In the genomic region with DNA sequence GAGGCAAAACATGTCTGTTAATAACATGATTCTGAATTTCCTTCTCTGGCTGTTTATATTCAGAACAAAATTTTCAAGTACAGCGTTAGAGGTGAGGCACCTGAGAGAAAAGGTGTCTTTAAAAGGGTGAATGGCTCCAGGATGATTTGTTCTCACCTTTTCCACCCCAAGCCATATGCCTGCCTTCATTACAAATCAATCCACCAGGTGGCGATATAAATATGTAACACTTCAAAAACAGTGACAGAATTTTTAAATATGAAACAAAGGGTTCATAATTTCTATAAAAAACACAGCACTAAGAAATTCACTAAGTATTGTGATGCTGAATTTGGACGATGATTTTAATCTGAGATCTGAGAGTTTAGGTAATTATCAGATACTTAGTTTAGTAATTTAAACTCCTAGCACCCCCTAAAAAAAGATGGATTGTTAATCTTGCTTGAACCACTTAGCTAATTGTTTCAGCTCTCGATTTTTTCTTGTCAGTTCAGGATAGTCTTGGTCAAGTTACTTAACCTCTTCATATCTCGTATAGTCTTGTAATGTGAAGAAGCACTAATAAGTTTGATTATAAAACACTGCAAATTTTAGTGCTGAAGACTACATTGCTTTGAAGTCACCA, we compare ENCODE assay signal across 8 cellular contexts.
DNase-seq lines count a peak whose midpoint lies in the region; ATAC-seq and TF ChIP-seq lines count a peak whose summit lies in the region.

No MANE protein-coding gene starts in this region.

- H3K4me3 ChIP-seq in transverse colon: no peak overlapping the region

- no peak overlapping the region for H3K27ac ChIP-seq in transverse colon

- in situ Hi-C loops in SK-MEL-5 (cut with HindIII; ENCODE audit: low pct_unique_long_range_greater_than_20kb, low sequenced_read_pairs) (no loop called here), transverse colon (cut with MboI; ENCODE audit: low pct_ligation_motif_present in 1 of 4, low pct_unique_long_range_greater_than_20kb in 1 of 4, low sequenced_read_pairs in 3 of 4) (no loop called here)

- intact Hi-C loops in transverse colon (cut with DNase I; ENCODE audit: low total_unique reads): no loop called here

- DNase-seq in DMS114 treated with DMSO at 0.1 percent for 48 hours (lab: John Stamatoyannopoulos, UW; ENCODE audit: unreplicated experiment) (peak; percentile 5), HuH-7 (ENCODE audit: low spot score) (peak; percentile 17), SK-MEL-5 (ENCODE audit: low read depth, low spot score) (peak; percentile 55), glomerular endothelial cell (ENCODE audit: extremely low read depth, low read depth, low spot score) (peak; percentile 31), transverse colon (no peak), T-helper 17 cell (no peak)
- DNase-seq in activated naive CD4-positive, alpha-beta T cell treated with anti-CD3 and anti-CD28 coated beads, Interleukin-2, amount 50 U/mL, for 16 hours: no peak

- no peak overlapping the region for H3K4me3 Mint-ChIP-seq in T-helper 17 cell

- H3K9me3 ChIP-seq in transverse colon (no peaks in the 10 kb centered on the region), T-helper 17 cell (ENCODE audit: control insufficient read depth, low read length, poor library complexity, severe bottlenecking) (no peaks in the 10 kb centered on the region)

- H3K36me3 Mint-ChIP-seq in T-helper 17 cell (ENCODE audit: low read depth): no peaks in the 10 kb centered on the region

- no peak for TF ChIP-seq EP300 in transverse colon (IDR thresholded peaks at IDR 0.05; ENCODE audit: low read depth)

- no peaks in the 10 kb centered on the region for H3K27me3 ChIP-seq in transverse colon

- no peak for TF ChIP-seq POLR2A in transverse colon (IDR thresholded peaks at IDR 0.05)

- ATAC-seq in GM19395 (IDR thresholded peaks at IDR 0.05; ENCODE audit: unreplicated experiment) (peak; percentile 72), T-helper 17 cell (no peak)

- no peak overlapping the region for H3K27ac Mint-ChIP-seq in T-helper 17 cell

- no peaks in the 10 kb centered on the region for H3K4me1 Mint-ChIP-seq in T-helper 17 cell

- TF ChIP-seq CTCF in transverse colon (IDR thresholded peaks at IDR 0.05): peak; percentile 27 to 59 (median 47)

- no peaks in the 10 kb centered on the region for H3K4me1 ChIP-seq in transverse colon

- 10 to 17% methylated on average over 5 of the region's 5 CpGs for WGBS in transverse colon (ENCODE audit: low coverage in 1 of 2), 2 donors

- H3K36me3 ChIP-seq in transverse colon: no peaks in the 10 kb centered on the region

- H3K27me3 Mint-ChIP-seq in T-helper 17 cell: no peaks in the 10 kb centered on the region

Comparison
In these comparisons a context has a peak if more than half of its experiments do, and no peak if none do; other contexts are left out.
1. DNase-seq: peak in DMS114 treated with DMSO at 0.1 percent for 48 hours (single experiment), HuH-7 (single experiment), SK-MEL-5 (single experiment) and glomerular endothelial cell (single experiment); none in transverse colon (single experiment), activated naive CD4-positive, alpha-beta T cell treated with anti-CD3 and anti-CD28 coated beads, Interleukin-2, amount 50 U/mL, for 16 hours (single experiment) and T-helper 17 cell (0 of 3).